7 cellular contexts compared by ENCODE assay signal in the genomic region with DNA sequence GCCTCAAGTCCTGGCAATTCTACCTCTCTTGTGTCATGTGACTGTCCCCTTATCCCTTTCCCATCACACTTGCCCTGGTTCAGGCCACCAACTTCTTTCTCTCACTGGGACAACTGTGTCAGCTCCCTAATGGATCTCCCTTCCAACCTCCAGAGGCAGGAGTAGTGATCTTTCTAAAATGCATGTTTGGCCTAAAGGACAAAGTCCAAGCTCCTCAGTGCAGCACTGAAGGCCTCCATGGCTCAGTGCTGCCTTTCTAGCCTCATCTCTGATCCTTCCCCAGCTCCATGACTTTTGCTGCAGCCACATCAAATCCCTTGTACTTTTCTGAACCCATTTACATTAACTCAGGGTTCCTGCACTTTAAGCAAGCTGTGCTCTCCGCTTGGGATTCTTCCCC.
"Had no signal": no experiment of that assay in that cellular context is flagged by ENCODE, and none has a peak within 500 bp of the region (broad histone marks: within the 10 kb centered on the region; RNA-seq: fewer than 3 reads in every experiment).

No MANE protein-coding gene starts in this region.

- H3K4me1 ChIP-seq: HAP-1 had no signal

- H3K9me3 Mint-ChIP-seq: HFFc6 had no signal

- H2AFZ ChIP-seq: GM23338 had no signal

- H3K4me3 ChIP-seq: GM23338, HAP-1, K562 had no signal

- H3K9me3 ChIP-seq: HAP-1 had no signal

- H3K4me3 Mint-ChIP-seq: GM23338, HFFc6 had no signal

- H3K36me3 ChIP-seq: HAP-1 had no signal

- H3K27ac ChIP-seq: HL-60 had no signal

- H3K27ac Mint-ChIP-seq: GM23338, HFFc6 had no signal

- DNase-seq: H7, HFFc6, IMR-90 had no signal

- H3K4me2 ChIP-seq: GM23338 had no signal

- FAIRE-seq: K562 had no signal

- H3K4me1 Mint-ChIP-seq: GM23338 had no signal
